1 cellular context compared by ENCODE assay signal in the genomic region with DNA sequence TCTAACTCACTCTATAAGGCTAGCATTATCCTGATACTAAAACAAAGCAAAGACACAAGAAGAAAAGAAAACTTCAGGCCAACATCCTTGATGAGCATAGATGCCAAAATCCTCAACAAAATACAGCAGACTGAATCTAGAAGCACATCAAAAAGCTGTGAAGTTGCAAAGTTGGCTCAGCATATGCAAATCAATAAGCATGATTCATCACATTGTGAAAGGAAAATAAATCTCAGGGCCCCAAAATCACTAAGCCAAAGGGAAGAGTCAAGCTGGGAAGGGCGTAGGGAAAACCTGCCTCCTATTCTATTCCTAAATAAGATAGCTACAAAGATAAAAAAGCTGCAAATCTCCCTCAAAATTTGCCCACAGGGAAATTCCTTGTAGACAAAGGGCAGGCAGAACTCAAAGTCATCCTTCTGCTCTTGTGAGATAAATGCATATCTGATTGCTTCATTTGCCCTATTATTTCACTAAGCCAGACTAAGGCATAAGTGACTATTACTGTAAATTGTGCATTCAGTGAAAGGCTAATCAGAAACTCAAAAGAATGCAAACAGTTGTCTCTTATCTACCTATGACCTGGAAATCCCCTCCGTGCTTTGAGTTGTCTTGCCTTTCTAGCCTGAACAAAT.
TF ChIP-seq lines count a peak whose summit lies in the region.

No MANE protein-coding gene starts in this region.

TF ChIP-seq in K562, 482 proteins besides CTCF, POLR2A, EP300 and RAD21 (continued from another document and continues in another):
- TF ChIP-seq, protein P1, sequence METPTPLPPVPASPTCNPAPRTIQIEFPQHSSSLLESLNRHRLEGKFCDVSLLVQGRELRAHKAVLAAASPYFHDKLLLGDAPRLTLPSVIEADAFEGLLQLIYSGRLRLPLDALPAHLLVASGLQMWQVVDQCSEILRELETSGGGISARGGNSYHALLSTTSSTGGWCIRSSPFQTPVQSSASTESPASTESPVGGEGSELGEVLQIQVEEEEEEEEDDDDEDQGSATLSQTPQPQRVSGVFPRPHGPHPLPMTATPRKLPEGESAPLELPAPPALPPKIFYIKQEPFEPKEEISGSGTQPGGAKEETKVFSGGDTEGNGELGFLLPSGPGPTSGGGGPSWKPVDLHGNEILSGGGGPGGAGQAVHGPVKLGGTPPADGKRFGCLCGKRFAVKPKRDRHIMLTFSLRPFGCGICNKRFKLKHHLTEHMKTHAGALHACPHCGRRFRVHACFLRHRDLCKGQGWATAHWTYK (CRISPR knock-in tag; IDR thresholded peaks at IDR 0.05): 0 out of 2 replicates have a peak, but pooled peaks have one; percentile 34
- peak; percentile 72; the same call in 1 of the 2 replicates for TF ChIP-seq SMARCA4 (IDR thresholded peaks at IDR 0.05)
- TF ChIP-seq, protein P2, sequence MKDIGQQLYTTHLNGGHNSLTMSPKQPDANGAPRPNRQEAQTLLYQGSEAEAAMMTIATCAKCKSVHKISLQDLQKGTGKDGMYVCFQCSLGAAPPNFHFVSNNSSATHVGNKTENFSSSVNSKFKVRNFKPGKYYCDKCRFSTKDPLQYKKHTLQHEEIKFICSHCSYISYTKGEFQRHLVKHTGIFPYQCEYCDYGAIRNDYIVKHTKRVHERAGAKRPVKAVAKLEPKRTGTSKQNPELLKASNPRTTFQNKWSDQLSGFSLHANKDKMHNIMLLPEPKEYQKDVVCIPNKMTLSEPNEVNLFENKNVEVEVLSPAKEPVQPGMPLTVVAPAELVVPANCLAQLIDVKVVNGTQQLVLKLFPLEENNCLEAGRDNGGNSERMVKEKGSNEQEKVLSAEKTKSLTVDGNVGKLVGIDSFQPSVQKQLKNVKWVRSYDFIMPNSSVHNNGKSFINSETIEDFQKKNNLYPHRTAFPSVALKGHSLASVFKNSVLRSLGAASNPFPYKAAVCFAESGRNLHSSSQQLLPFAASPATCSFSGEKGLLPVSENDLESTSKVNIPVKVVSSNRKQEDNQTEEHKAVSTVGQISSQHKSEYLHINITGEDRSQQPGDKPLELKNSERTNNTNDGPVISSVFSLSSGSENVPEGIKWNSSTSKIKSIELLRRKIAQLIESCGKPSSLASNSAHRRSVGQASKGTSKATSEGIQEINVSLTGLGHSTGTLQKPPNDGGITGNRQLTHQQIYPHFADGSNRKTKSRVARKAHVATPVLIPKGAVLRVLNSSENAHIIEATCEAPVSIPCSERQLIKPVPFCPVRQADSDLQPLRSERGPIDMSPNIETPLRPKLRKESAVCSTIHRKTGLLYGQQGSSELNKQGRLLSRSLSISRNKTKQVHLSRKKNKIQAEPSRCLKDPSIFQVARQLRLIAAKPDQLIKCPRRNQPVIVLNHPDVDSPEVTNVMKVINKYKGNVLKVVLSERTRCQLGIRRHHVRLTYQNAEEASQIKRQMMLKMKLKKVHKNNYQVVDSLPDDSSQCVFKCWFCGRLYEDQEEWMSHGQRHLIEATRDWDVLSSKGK (CRISPR knock-in tag; IDR thresholded peaks at IDR 0.05): no peak
- TF ChIP-seq CBFA2T3 (IDR thresholded peaks at IDR 0.05): peak; percentile 68
- peak; percentile 89 for TF ChIP-seq ARID1B (IDR thresholded peaks at IDR 0.05)
- TF ChIP-seq ZNF184 (CRISPR knock-in tag; IDR thresholded peaks at IDR 0.05): no peak
- peak; percentile 11 for TF ChIP-seq HMGN3 (IDR thresholded peaks at IDR 0.05; ENCODE audit: borderline replicate concordance, extremely low read depth, insufficient read length, low read depth, low read length)
- TF ChIP-seq ZNF23 (CRISPR knock-in tag; IDR thresholded peaks at IDR 0.05): no peak
- TF ChIP-seq ESRRA (IDR thresholded peaks at IDR 0.05; ENCODE audit: borderline replicate concordance, low read depth): 0 out of 2 replicates have a peak, but pooled peaks have one; percentile 15
- TF ChIP-seq, protein P3, sequence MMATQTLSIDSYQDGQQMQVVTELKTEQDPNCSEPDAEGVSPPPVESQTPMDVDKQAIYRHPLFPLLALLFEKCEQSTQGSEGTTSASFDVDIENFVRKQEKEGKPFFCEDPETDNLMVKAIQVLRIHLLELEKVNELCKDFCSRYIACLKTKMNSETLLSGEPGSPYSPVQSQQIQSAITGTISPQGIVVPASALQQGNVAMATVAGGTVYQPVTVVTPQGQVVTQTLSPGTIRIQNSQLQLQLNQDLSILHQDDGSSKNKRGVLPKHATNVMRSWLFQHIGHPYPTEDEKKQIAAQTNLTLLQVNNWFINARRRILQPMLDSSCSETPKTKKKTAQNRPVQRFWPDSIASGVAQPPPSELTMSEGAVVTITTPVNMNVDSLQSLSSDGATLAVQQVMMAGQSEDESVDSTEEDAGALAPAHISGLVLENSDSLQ (IDR thresholded peaks at IDR 0.05): no peak
- TF ChIP-seq, protein P4, sequence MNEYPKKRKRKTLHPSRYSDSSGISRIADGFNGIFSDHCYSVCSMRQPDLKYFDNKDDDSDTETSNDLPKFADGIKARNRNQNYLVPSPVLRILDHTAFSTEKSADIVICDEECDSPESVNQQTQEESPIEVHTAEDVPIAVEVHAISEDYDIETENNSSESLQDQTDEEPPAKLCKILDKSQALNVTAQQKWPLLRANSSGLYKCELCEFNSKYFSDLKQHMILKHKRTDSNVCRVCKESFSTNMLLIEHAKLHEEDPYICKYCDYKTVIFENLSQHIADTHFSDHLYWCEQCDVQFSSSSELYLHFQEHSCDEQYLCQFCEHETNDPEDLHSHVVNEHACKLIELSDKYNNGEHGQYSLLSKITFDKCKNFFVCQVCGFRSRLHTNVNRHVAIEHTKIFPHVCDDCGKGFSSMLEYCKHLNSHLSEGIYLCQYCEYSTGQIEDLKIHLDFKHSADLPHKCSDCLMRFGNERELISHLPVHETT (CRISPR knock-in tag; conservative IDR thresholded peaks at IDR 0.05 in 1 of 2, IDR thresholded peaks at IDR 0.05 in 1 of 2): peak in 1 of 2 experiments; percentile 32; a peak in 1 of 4 replicates
- no peak for TF ChIP-seq FOXP1 (CRISPR knock-in tag; IDR thresholded peaks at IDR 0.05)
- TF ChIP-seq CEBPG (CRISPR knock-in tag; IDR thresholded peaks at IDR 0.05): no peak
- peak; percentile 68 to 75 for TF ChIP-seq CEBPG (tag; conservative IDR thresholded peaks at IDR 0.05 in 1 of 2, IDR thresholded peaks at IDR 0.05 in 1 of 2)
- no peak for TF ChIP-seq FIP1L1 (IDR thresholded peaks at IDR 0.05; ENCODE audit: low read depth, low read length, poor library complexity, severe bottlenecking)
- TF ChIP-seq ZFP1 (CRISPR knock-in tag; IDR thresholded peaks at IDR 0.05): no peak
- no peak for TF ChIP-seq TAF7 (tag; IDR thresholded peaks at IDR 0.05)
- peak; percentile 26 for TF ChIP-seq MEIS2 (IDR thresholded peaks at IDR 0.05; ENCODE audit: partially characterized antibody)
- TF ChIP-seq NCOR1 (IDR thresholded peaks at IDR 0.05): 0 out of 2 replicates have a peak, but pooled peaks have one; percentile 24
- TF ChIP-seq C11orf30 (IDR thresholded peaks at IDR 0.05; ENCODE audit: low read depth): peak; percentile 59
- TF ChIP-seq FOSL1 (tag; conservative IDR thresholded peaks at IDR 0.05): peak; percentile 76
- no peak for TF ChIP-seq BRD9 (IDR thresholded peaks at IDR 0.05; ENCODE audit: low read depth, partially characterized antibody)
- TF ChIP-seq U2AF1 (optimal IDR thresholded peaks at IDR 0.05; ENCODE audit: low read depth, low read length): no peak
- TF ChIP-seq, protein P5, sequence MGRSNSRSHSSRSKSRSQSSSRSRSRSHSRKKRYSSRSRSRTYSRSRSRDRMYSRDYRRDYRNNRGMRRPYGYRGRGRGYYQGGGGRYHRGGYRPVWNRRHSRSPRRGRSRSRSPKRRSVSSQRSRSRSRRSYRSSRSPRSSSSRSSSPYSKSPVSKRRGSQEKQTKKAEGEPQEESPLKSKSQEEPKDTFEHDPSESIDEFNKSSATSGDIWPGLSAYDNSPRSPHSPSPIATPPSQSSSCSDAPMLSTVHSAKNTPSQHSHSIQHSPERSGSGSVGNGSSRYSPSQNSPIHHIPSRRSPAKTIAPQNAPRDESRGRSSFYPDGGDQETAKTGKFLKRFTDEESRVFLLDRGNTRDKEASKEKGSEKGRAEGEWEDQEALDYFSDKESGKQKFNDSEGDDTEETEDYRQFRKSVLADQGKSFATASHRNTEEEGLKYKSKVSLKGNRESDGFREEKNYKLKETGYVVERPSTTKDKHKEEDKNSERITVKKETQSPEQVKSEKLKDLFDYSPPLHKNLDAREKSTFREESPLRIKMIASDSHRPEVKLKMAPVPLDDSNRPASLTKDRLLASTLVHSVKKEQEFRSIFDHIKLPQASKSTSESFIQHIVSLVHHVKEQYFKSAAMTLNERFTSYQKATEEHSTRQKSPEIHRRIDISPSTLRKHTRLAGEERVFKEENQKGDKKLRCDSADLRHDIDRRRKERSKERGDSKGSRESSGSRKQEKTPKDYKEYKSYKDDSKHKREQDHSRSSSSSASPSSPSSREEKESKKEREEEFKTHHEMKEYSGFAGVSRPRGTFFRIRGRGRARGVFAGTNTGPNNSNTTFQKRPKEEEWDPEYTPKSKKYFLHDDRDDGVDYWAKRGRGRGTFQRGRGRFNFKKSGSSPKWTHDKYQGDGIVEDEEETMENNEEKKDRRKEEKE (IDR thresholded peaks at IDR 0.05; ENCODE audit: borderline replicate concordance in 1 of 2, control insufficient read depth in 1 of 2, low read depth in 2 of 2, low read length in 1 of 2): no peak
- TF ChIP-seq ELF1 (tag; IDR thresholded peaks at IDR 0.05): no peak
- no peak for TF ChIP-seq ZNF146 (CRISPR knock-in tag; IDR thresholded peaks at IDR 0.05; ENCODE audit: unreplicated experiment)
- peak; percentile 65; the same call in 1 of the 2 replicates for TF ChIP-seq CTBP1 (IDR thresholded peaks at IDR 0.05; ENCODE audit: borderline replicate concordance)
- TF ChIP-seq, protein P6, sequence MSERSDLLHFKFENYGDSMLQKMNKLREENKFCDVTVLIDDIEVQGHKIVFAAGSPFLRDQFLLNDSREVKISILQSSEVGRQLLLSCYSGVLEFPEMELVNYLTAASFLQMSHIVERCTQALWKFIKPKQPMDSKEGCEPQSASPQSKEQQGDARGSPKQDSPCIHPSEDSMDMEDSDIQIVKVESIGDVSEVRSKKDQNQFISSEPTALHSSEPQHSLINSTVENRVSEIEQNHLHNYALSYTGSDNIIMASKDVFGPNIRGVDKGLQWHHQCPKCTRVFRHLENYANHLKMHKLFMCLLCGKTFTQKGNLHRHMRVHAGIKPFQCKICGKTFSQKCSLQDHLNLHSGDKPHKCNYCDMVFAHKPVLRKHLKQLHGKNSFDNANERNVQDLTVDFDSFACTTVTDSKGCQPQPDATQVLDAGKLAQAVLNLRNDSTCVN (CRISPR knock-in tag; IDR thresholded peaks at IDR 0.05): no peak
- peak; percentile 84 for TF ChIP-seq ZNF75A (CRISPR knock-in tag; IDR thresholded peaks at IDR 0.05)
- TF ChIP-seq, protein P7, sequence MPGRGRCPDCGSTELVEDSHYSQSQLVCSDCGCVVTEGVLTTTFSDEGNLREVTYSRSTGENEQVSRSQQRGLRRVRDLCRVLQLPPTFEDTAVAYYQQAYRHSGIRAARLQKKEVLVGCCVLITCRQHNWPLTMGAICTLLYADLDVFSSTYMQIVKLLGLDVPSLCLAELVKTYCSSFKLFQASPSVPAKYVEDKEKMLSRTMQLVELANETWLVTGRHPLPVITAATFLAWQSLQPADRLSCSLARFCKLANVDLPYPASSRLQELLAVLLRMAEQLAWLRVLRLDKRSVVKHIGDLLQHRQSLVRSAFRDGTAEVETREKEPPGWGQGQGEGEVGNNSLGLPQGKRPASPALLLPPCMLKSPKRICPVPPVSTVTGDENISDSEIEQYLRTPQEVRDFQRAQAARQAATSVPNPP (IDR thresholded peaks at IDR 0.05; ENCODE audit: borderline replicate concordance, insufficient read depth, insufficient read length): no peak
- TF ChIP-seq MTF1 (CRISPR knock-in tag; IDR thresholded peaks at IDR 0.05; ENCODE audit: borderline replicate concordance): no peak
- TF ChIP-seq NFATC3 (IDR thresholded peaks at IDR 0.05): no peak
- TF ChIP-seq, protein P8, sequence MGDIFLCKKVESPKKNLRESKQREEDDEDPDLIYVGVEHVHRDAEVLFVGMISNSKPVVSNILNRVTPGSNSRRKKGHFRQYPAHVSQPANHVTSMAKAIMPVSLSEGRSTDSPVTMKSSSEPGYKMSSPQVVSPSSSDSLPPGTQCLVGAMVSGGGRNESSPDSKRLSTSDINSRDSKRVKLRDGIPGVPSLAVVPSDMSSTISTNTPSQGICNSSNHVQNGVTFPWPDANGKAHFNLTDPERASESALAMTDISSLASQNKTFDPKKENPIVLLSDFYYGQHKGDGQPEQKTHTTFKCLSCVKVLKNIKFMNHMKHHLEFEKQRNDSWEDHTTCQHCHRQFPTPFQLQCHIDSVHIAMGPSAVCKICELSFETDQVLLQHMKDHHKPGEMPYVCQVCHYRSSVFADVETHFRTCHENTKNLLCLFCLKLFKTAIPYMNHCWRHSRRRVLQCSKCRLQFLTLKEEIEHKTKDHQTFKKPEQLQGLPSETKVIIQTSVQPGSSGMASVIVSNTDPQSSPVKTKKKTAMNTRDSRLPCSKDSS (IDR thresholded peaks at IDR 0.05; ENCODE audit: low read depth, partially characterized antibody): no peak
- TF ChIP-seq ZC3H11A (IDR thresholded peaks at IDR 0.05; ENCODE audit: low read depth, low read length): no peak
- no peak for TF ChIP-seq TSC22D4 (tag; IDR thresholded peaks at IDR 0.05)
- no peak for TF ChIP-seq ZC3H8 (IDR thresholded peaks at IDR 0.05)
- TF ChIP-seq ZEB2 (IDR thresholded peaks at IDR 0.05): 0 out of 2 replicates have a peak, but pooled peaks have one; percentile 55
- peak; percentile 45; the same call in 1 of the 2 replicates for TF ChIP-seq ZNF316 (IDR thresholded peaks at IDR 0.05)
- TF ChIP-seq TCF3 (CRISPR knock-in tag; IDR thresholded peaks at IDR 0.05): peak; percentile 51
- no peak for TF ChIP-seq FOXM1 (IDR thresholded peaks at IDR 0.05; ENCODE audit: low read depth)
- TF ChIP-seq FOXM1 (CRISPR knock-in tag; IDR thresholded peaks at IDR 0.05; ENCODE audit: low read depth): no peak
- no peak for TF ChIP-seq STAG1 (CRISPR knock-in tag; IDR thresholded peaks at IDR 0.05; ENCODE audit: borderline replicate concordance)
- no peak for TF ChIP-seq GTF2A2 (tag; IDR thresholded peaks at IDR 0.05)
- no peak for TF ChIP-seq JUN (IDR thresholded peaks at IDR 0.05; ENCODE audit: borderline replicate concordance, low read depth, low read length)
- TF ChIP-seq JUN (CRISPR knock-in tag; IDR thresholded peaks at IDR 0.05; ENCODE audit: borderline replicate concordance): no peak
- TF ChIP-seq DPF2 (IDR thresholded peaks at IDR 0.05): peak; percentile 73
